12 cellular contexts compared by ENCODE assay signal in the genomic region with DNA sequence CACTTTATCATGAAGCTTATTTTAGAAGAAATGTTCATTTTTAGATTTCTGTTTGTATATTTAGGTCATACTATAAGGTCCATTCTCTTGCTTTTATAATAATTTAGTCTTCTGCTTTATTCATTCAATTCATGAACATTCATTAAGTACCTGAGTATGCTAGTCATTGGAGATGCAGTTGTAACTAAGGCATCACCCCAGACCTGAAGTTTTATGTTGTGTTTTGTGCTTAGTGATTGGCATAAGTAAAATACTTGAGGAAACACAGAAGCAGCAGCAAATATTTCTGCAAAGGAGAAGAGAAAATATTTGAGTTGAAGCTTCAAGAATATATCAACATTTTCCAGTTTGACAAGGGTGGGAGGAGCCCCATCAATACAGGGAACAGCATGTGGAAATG.
DNase-seq lines count a peak whose midpoint lies in the region; ATAC-seq, FAIRE-seq and TF ChIP-seq lines count a peak whose summit lies in the region.
"Had no signal": no experiment of that assay in that cellular context is flagged by ENCODE, and none has a peak within 500 bp of the region (broad histone marks: within the 10 kb centered on the region; RNA-seq: fewer than 3 reads in every experiment).

No MANE protein-coding gene starts in this region.

- H3K36me3 ChIP-seq in IMR-90 (ENCODE audit: control insufficient read depth, insufficient read depth, low read length) (no peaks in the 10 kb centered on the region), GM12878 (ENCODE audit: control insufficient read depth in 2 of 2, insufficient read depth in 2 of 2, low read length in 1 of 2) (no peaks in the 10 kb centered on the region), right lobe of liver (no peaks in the 10 kb centered on the region), spleen (no peaks in the 10 kb centered on the region)

- SMC1A ChIA-PET in GM12878 (lab: Charles Lee; ENCODE audit: uncharacterized antibody, unreplicated experiment), result interaction anchor here (0.5 to 3.9 kb wide), 31 partner anchors 8 to 1169 kb away, joined by 3 to 25 read pairs (median 6); no protein-coding TSS in a partner anchor

- in situ Hi-C loops in IMR-90 (cut with MboI; ENCODE audit: low sequenced_read_pairs), result loop anchor here (5.0 kb wide), 1 partner anchor 86 kb away; no protein-coding TSS in a partner anchor
- in situ Hi-C loops in GM12878 (cut with MboI), result no loop called here

- H2BK120ac ChIP-seq in IMR-90 (ENCODE audit: low read depth, low read length), result peak overlapping the region; percentile 51; the same call in 1 of the 2 replicates

- H2BK5ac ChIP-seq in IMR-90 (ENCODE audit: low read depth, low read length, poor library complexity, severe bottlenecking), result peak overlapping the region; percentile 59

- RAD21 ChIA-PET in GM12878 (lab: Charles Lee; ENCODE audit: unreplicated experiment), result interaction anchor here (0.9 to 6.6 kb wide), 17 partner anchors 13 to 581 kb away, joined by 3 to 73 read pairs (median 4); no protein-coding TSS in a partner anchor

- H3K27me3 ChIP-seq in IMR-90 (ENCODE audit: control insufficient read depth, insufficient read depth, low read length) (no peaks in the 10 kb centered on the region), GM12878 (replicated peaks in 1 of 2; ENCODE audit: control insufficient read depth in 2 of 2, insufficient read depth in 2 of 2, low read length in 1 of 2) (no peaks in the 10 kb centered on the region), right lobe of liver (no peaks in the 10 kb centered on the region), spleen (replicated peaks in 1 of 7) (no peaks in the 10 kb centered on the region)

- peak overlapping the region; percentile 67; the same call in 1 of the 2 replicates for H3K18ac ChIP-seq in IMR-90 (ENCODE audit: low read depth, low read length)

- H4K5ac ChIP-seq in IMR-90 (ENCODE audit: low read depth, low read length), result peak overlapping the region; percentile 46; the same call in 1 of the 2 replicates

- H3K23ac ChIP-seq in IMR-90 (ENCODE audit: low read depth, low read length), result no peak overlapping the region

- H3K9ac ChIP-seq in IMR-90 (ENCODE audit: low read depth, low read length) (no peak overlapping the region), GM12878 (ENCODE audit: control insufficient read depth, insufficient read depth, low read length) (no peak overlapping the region)
- H3K9ac ChIP-seq: parathyroid adenoma had no signal

- TF ChIP-seq CTCF in IMR-90 (conservative IDR thresholded peaks at IDR 0.05; ENCODE audit: low read depth, low read length), result no peak
- no peak for TF ChIP-seq CTCF in GM12878 (IDR thresholded peaks at IDR 0.05 in 2 of 3, conservative IDR thresholded peaks at IDR 0.05 in 1 of 3; ENCODE audit: control insufficient read depth in 2 of 3, extremely low read depth in 1 of 3, insufficient read depth in 1 of 3, low read depth in 3 of 3, low read length in 3 of 3)
- no peak for TF ChIP-seq CTCF in right lobe of liver (IDR thresholded peaks at IDR 0.05)
- TF ChIP-seq CTCF in spleen (IDR thresholded peaks at IDR 0.05 in 8 of 11, conservative IDR thresholded peaks at IDR 0.05 in 3 of 11), result no peak

- H2AFZ ChIP-seq in IMR-90 (replicated peaks; ENCODE audit: low read length, poor library complexity) (no peak overlapping the region), GM12878 (ENCODE audit: control insufficient read depth, low read depth, low read length) (no peak overlapping the region)
- H2AFZ ChIP-seq: parathyroid adenoma had no signal

- peak overlapping the region; percentile 46; the same call in 1 of the 2 replicates for H3K14ac ChIP-seq in IMR-90 (replicated peaks; ENCODE audit: low read depth, low read length)

- DNase-seq in IMR-90 (no peak), GM12878 (ENCODE audit: low read depth, low spot score) (no peak), right lobe of liver (no peak), spleen (no peak), T-helper 2 cell (no peak), substantia nigra (lab: John Stamatoyannopoulos, UW) (no peak)
- DNase-seq: activated gamma-delta T cell treated with Interleukin-2 at 50 U/mL for 16 hours; NCI-H1048; stimulated activated CD8-positive, alpha-beta memory T cell treated with anti-CD3 and anti-CD28 coated beads, Interleukin-4, amount 100 ng/mL, for 48 hours had no signal

- H2AK9ac ChIP-seq in IMR-90 (replicated peaks; ENCODE audit: low read depth, low read length, poor library complexity), result no peak overlapping the region

- peaks cover 16% of the 10 kb centered on the region for H3K4me1 ChIP-seq in IMR-90 (ENCODE audit: control insufficient read depth, insufficient read depth, low read length)
- H3K4me1 ChIP-seq in GM12878 (ENCODE audit: control insufficient read depth, insufficient read depth, low read length), result peaks cover 19% of the 10 kb centered on the region
- H3K4me1 ChIP-seq in right lobe of liver, result peaks cover 0 to 66% (median 14%) of the 10 kb centered on the region in 4 donors
- H3K4me1 ChIP-seq in spleen, result peaks cover 0 to 22% (median 16%) of the 10 kb centered on the region in 6 donors
- H3K4me1 ChIP-seq: parathyroid adenoma had no signal

- no peak for ATAC-seq in IMR-90 (ENCODE audit: low read depth)
- no peak for ATAC-seq in GM12878
- no peak for ATAC-seq in right lobe of liver
- ATAC-seq in HG02798 (IDR thresholded peaks at IDR 0.05; ENCODE audit: poor library complexity, unreplicated experiment), result no peak
- ATAC-seq in HG03095 (IDR thresholded peaks at IDR 0.05; ENCODE audit: unreplicated experiment), result no peak

- intact Hi-C loops in IMR-90 (cut with micrococcal nuclease), result loop anchor here (5.0 kb wide), 3 partner anchors 86 to 291 kb away; no protein-coding TSS in a partner anchor
- intact Hi-C loops in GM12878 (cut with micrococcal nuclease; ENCODE audit: unreplicated experiment), result loop anchor here (2.0 kb wide), 1 partner anchor 51 kb away; no protein-coding TSS in a partner anchor
- intact Hi-C loops in right lobe of liver (cut with DNase I), result no loop called here
- intact Hi-C loops in spleen (cut with DNase I; ENCODE audit: low total_unique reads), result loop anchor here (10.0 kb wide), 1 partner anchor 299 kb away; no protein-coding TSS in a partner anchor

- H2BK20ac ChIP-seq in IMR-90 (ENCODE audit: low read depth, low read length), result peak overlapping the region; percentile 9; the same call in 1 of the 2 replicates

- H3K9me1 ChIP-seq in IMR-90 (ENCODE audit: insufficient read depth, low read length), result peaks cover 11% of the 10 kb centered on the region

- CTCF ChIA-PET in IMR-90 (lab: Yijun Ruan, JAX), result interaction anchor here (1.2 kb wide), 1 partner anchor 292 kb away, joined by 3 read pairs; no protein-coding TSS in a partner anchor
- CTCF ChIA-PET in GM12878 (lab: Yijun Ruan, JAX), result interaction anchor here (0.7 to 2.2 kb wide), 15 partner anchors 9 to 611 kb away, joined by 3 to 14 read pairs (median 4); no protein-coding TSS in a partner anchor

- TF ChIP-seq POLR2A in IMR-90 (IDR thresholded peaks at IDR 0.05; ENCODE audit: low read depth, low read length) (no peak), GM12878 (IDR thresholded peaks at IDR 0.05; ENCODE audit: low read depth, low read length) (no peak), right lobe of liver (IDR thresholded peaks at IDR 0.05) (no peak), spleen (IDR thresholded peaks at IDR 0.05) (no peak)

- H3K4me2 ChIP-seq in IMR-90 (ENCODE audit: low read depth, low read length) (no peak overlapping the region), GM12878 (ENCODE audit: control insufficient read depth, insufficient read depth) (0 out of 2 replicates have a peak overlapping the region, but pooled peaks have one; percentile 14)

- H3K9me3 ChIP-seq in IMR-90 (ENCODE audit: control insufficient read depth, insufficient read depth, low read length) (no peaks in the 10 kb centered on the region), GM12878 (replicated peaks; ENCODE audit: control insufficient read depth, insufficient read depth, low read length) (no peaks in the 10 kb centered on the region; the same call in 2 of the 3 replicates), right lobe of liver (no peaks in the 10 kb centered on the region), spleen (no peaks in the 10 kb centered on the region)

- no peak overlapping the region for H4K91ac ChIP-seq in IMR-90 (ENCODE audit: insufficient read depth, low read depth, low read length)

- no peak for TF ChIP-seq EP300 in GM12878 (IDR thresholded peaks at IDR 0.05; ENCODE audit: borderline replicate concordance in 1 of 2, control insufficient read depth in 1 of 2, low read depth in 2 of 2, low read length in 2 of 2)

- peak; percentile 13 for FAIRE-seq in GM12878 (lab: Jason Lieb, UNC)

- no peaks in the 10 kb centered on the region; the same call in 1 of the 2 replicates for H3K79me2 ChIP-seq in GM12878 (ENCODE audit: control insufficient read depth, insufficient read depth, low read length)
- H3K79me2 ChIP-seq: parathyroid adenoma had no signal

- dilution Hi-C loops in IMR-90 (cut with HindIII; ENCODE audit: low sequenced_read_pairs, unreplicated experiment), result no loop called here

- no peaks in the 10 kb centered on the region for H4K20me1 ChIP-seq in IMR-90 (ENCODE audit: insufficient read depth, low read length)
- H4K20me1 ChIP-seq in GM12878 (ENCODE audit: control insufficient read depth, insufficient read depth), result no peaks in the 10 kb centered on the region

- H3K56ac ChIP-seq in IMR-90 (ENCODE audit: extremely low read depth, insufficient read depth, low read length), result no peak overlapping the region

- no TSS peak for BruUV-seq in IMR-90 (replicated peaks; lab: Mats Ljungman, UMichigan)
- BruUV-seq in GM12878 (replicated peaks; lab: Mats Ljungman, UMichigan), result no TSS peak

- H2BK15ac ChIP-seq in IMR-90 (ENCODE audit: low read depth, low read length), result no peak overlapping the region

- H3K79me1 ChIP-seq in IMR-90 (ENCODE audit: low read depth in 1 of 2, low read length in 2 of 2), result peaks cover 0 to 6% of the 10 kb centered on the region in 2 experiments; a peak in 1 of 4 replicates

- H2AK5ac ChIP-seq in IMR-90 (ENCODE audit: low read depth, low read length), result no peak overlapping the region

- no peak overlapping the region for H3K4me3 ChIP-seq in IMR-90 (ENCODE audit: insufficient read depth, low read depth, low read length)
- no peak overlapping the region for H3K4me3 ChIP-seq in GM12878
- no peak overlapping the region for H3K4me3 ChIP-seq in right lobe of liver
- H3K4me3 ChIP-seq in spleen, result no peak overlapping the region

- H4K8ac ChIP-seq in IMR-90 (ENCODE audit: low read depth in 2 of 2, low read length in 2 of 2), result no peak overlapping the region

- H3K4ac ChIP-seq in IMR-90 (ENCODE audit: low read depth, low read length), result no peak overlapping the region

- TF ChIP-seq RAD21 in IMR-90 (IDR thresholded peaks at IDR 0.05; ENCODE audit: low read length), result no peak
- TF ChIP-seq RAD21 in GM12878 (IDR thresholded peaks at IDR 0.05; ENCODE audit: insufficient read depth, low read depth, low read length), result no peak

- H3K27ac ChIP-seq in IMR-90 (ENCODE audit: insufficient read depth, low read length), result no peak overlapping the region
- H3K27ac ChIP-seq in GM12878 (ENCODE audit: control insufficient read depth, insufficient read depth), result peak overlapping the region; percentile 84
- H3K27ac ChIP-seq in right lobe of liver, result peak overlapping the region; percentile 56 to 93 (median 80)
- H3K27ac ChIP-seq in spleen, result peak overlapping the region in 7 of 8 donors; percentile 33 to 75 (median 56)
- no peak overlapping the region for H3K27ac ChIP-seq in substantia nigra (ENCODE audit: low read depth, low read length, poor library complexity, severe bottlenecking)
- H3K27ac ChIP-seq: parathyroid adenoma had no signal

- POLR2A ChIA-PET in IMR-90 (lab: Charles Lee; ENCODE audit: unreplicated experiment), result interaction anchor here (1.1 kb wide), 1 partner anchor 560 kb away, joined by 4 read pairs; a partner anchor contains a TSS
- POLR2A ChIA-PET in GM12878 (lab: Charles Lee), result interaction anchor here (0.6 to 1.3 kb wide), 4 partner anchors 16 to 32 kb away, joined by 3 to 7 read pairs (median 3); no protein-coding TSS in a partner anchor

Comparison
In these comparisons a context has a peak if more than half of its experiments do, and no peak if none do; other contexts are left out.
1. H3K27ac ChIP-seq: peak in GM12878 (single experiment), right lobe of liver (3 of 3) and spleen (7 of 8); none in IMR-90 (single experiment) and substantia nigra (single experiment).
2. intact Hi-C loops: an anchor here in IMR-90 (5.0 kb wide), GM12878 (2.0 kb wide) and spleen (10.0 kb wide); none called in right lobe of liver.